Comparison of ENCODE assay signal across 20 cellular contexts in the genomic region with DNA sequence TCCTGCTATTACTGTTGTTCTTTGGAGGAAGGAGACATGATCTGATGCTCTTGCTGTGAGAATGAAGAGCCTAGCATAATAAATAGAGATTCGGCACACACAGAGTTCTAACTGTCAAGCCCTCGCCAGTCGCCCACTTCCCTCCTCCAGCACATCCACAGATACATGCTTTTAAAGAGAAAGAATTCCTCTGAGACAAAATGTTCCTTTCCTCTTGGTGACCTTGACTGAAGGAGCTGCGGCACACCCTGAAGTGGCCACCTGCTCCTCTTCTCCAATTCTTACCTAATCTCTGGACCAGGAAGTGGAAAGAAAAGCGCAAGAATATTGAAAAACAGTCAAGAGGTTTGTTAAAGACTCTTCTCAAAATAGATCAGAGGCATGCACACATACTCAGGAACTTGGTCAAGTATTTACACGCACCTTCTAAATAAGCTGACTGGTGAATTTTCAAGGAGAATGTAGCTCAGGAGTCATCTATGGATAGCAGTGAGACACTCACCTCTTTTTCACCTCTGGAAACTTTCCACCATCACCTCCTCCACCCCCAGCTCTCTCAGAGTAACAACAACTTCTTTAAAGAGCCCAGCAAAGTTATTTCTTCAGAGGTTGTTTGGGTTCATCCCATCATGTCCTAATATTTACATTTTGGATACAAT.
"Had no signal": no experiment of that assay in that cellular context is flagged by ENCODE, and none has a peak within 500 bp of the region (broad histone marks: within the 10 kb centered on the region; RNA-seq: fewer than 3 reads in every experiment).

No MANE protein-coding gene starts in this region.

- H3K4me1 ChIP-seq: ascending aorta, gastroesophageal sphincter, suprapubic skin had no signal

- H3K27me3 Mint-ChIP-seq: activated naive CD8-positive, alpha-beta T cell treated with anti-CD3 and anti-CD28 coated beads, Interleukin-2, amount 50 U/mL, for 24 hours had no signal

- H3K9me3 Mint-ChIP-seq: activated naive CD8-positive, alpha-beta T cell treated with anti-CD3 and anti-CD28 coated beads, Interleukin-2, amount 50 U/mL, for 24 hours; nephron; T-helper 1 cell treated with Interleukin-12 subunit alpha and Interleukin-12 subunit beta and Interleukin-4 antibody, amounts not matched to agents 30 μg/mL and 1 μg/mL, for 36 hours; WTC11 had no signal

- H3K27me3 ChIP-seq: ascending aorta, gastroesophageal sphincter, suprapubic skin had no signal

- H3K27ac Mint-ChIP-seq: activated naive CD8-positive, alpha-beta T cell treated with anti-CD3 and anti-CD28 coated beads, Interleukin-2, amount 50 U/mL, for 24 hours; T-helper 1 cell treated with Interleukin-12 subunit alpha and Interleukin-12 subunit beta and Interleukin-4 antibody, amounts not matched to agents 30 μg/mL and 1 μg/mL, for 36 hours; WTC11 had no signal

- H3K4me3 ChIP-seq: ascending aorta, gastroesophageal sphincter, suprapubic skin had no signal

- H3K9me3 ChIP-seq: ascending aorta, gastroesophageal sphincter, suprapubic skin had no signal

- FAIRE-seq: urothelium cell line had no signal

- ATAC-seq: activated naive CD8-positive, alpha-beta T cell treated with anti-CD3 and anti-CD28 coated beads, Interleukin-2, amount 50 U/mL, for 24 hours; gastroesophageal sphincter; stimulated activated naive CD8-positive, alpha-beta T cell treated with anti-CD3 and anti-CD28 coated beads, Interleukin-15, Interleukin-2, amounts not matched to agents 100 U/mL and 50 U/mL, for 24 hours; WTC11 had no signal

- H3K36me3 Mint-ChIP-seq: WTC11 had no signal

- H3K4me3 Mint-ChIP-seq: activated naive CD8-positive, alpha-beta T cell treated with anti-CD3 and anti-CD28 coated beads, Interleukin-2, amount 50 U/mL, for 24 hours; nephron; T-helper 1 cell treated with Interleukin-12 subunit alpha and Interleukin-12 subunit beta and Interleukin-4 antibody, amounts not matched to agents 30 μg/mL and 1 μg/mL, for 36 hours; WTC11 had no signal

- DNase-seq: activated CD4-positive, alpha-beta T cell treated with anti-CD3 and anti-CD28 coated beads for 48 hours; activated CD8-positive, alpha-beta memory T cell treated with anti-CD3 and anti-CD28 coated beads for 24 hours; activated naive CD4-positive, alpha-beta T cell treated with Interleukin-2 at 50 U/mL for 16 hours; activated naive CD8-positive, alpha-beta T cell treated with anti-CD3 and anti-CD28 coated beads, Interleukin-2, amount 50 U/mL, for 24 hours; central memory CD4-positive, alpha-beta T cell; cortex of kidney; effector memory CD4-positive, alpha-beta T cell; hippocampal formation; kidney glomerular epithelial cell; stimulated activated CD4-positive, alpha-beta T cell treated with anti-CD3 and anti-CD28 coated beads, Interleukin-2, amount 100 ng/mL, for 48 hours; stimulated activated CD8-positive, alpha-beta memory T cell treated with anti-CD3 and anti-CD28 coated beads, Interleukin-4, amount 100 ng/mL, for 48 hours; stimulated activated naive CD8-positive, alpha-beta T cell treated with anti-CD3 and anti-CD28 coated beads, Interleukin-15, Interleukin-2, amounts not matched to agents 100 U/mL and 50 U/mL, for 24 hours had no signal

- H3K36me3 ChIP-seq: gastroesophageal sphincter, suprapubic skin had no signal

- H3K27ac ChIP-seq: ascending aorta, epithelial cell of prostate, gastroesophageal sphincter, suprapubic skin had no signal

- H3K4me1 Mint-ChIP-seq: activated naive CD8-positive, alpha-beta T cell treated with anti-CD3 and anti-CD28 coated beads, Interleukin-2, amount 50 U/mL, for 24 hours had no signal
